8 cellular contexts compared by ENCODE assay signal in genomic region chr15:28136203-28136895, GRCh38. TPM values are rescaled to one million over a fixed set of nuclear protein-coding genes. Genes with fewer than 3 reads are reported as not detected.
DNase-seq lines count a peak whose midpoint lies in the region; ATAC-seq and TF ChIP-seq lines count a peak whose summit lies in the region.
"Not testable (repeated sequence)": the region's sequence is repeated elsewhere in the genome, so short reads cannot be mapped to it uniquely, and the experiment has no call there.

No MANE protein-coding gene starts in this region.

- not testable (repeated sequence) for H3K27me3 Mint-ChIP-seq in CD8-positive, alpha-beta T cell (ENCODE audit: low read depth); glutamatergic neuron (ENCODE audit: unreplicated experiment)

- H3K9me3 Mint-ChIP-seq in CD8-positive, alpha-beta T cell; glutamatergic neuron (ENCODE audit: unreplicated experiment): not testable (repeated sequence)

- intact Hi-C loops in CD8-positive, alpha-beta T cell (cut with DNase I, micrococcal nuclease) = not testable (repeated sequence)

- H3K27me3 ChIP-seq in CD8-positive, alpha-beta T cell (ENCODE audit: insufficient read depth, low read length) = not testable (repeated sequence)

- H3K4me1 Mint-ChIP-seq in CD8-positive, alpha-beta T cell (ENCODE audit: low read depth) = peaks cover 24% of the 10 kb centered on the region
- not testable (repeated sequence) for H3K4me1 Mint-ChIP-seq in glutamatergic neuron (ENCODE audit: low read depth, unreplicated experiment)

- CTCF ChIA-PET in CD8-positive, alpha-beta T cell (lab: Charles Lee) = interaction anchor here (2.3 kb wide), 1 partner anchor 10 kb away, joined by 8 read pairs; no protein-coding TSS in a partner anchor

- H3K4me3 Mint-ChIP-seq in CD8-positive, alpha-beta T cell; glutamatergic neuron (ENCODE audit: unreplicated experiment): not testable (repeated sequence)

- H3K4me1 ChIP-seq in CD8-positive, alpha-beta T cell (ENCODE audit: insufficient read depth, low read length) = not testable (repeated sequence)

- POLR2A ChIA-PET in CD8-positive, alpha-beta T cell (lab: Charles Lee) = not testable (repeated sequence)

- DNase-seq in CD8-positive, alpha-beta T cell = peak in 4 of 7 experiments; percentile 13 to 71 (median 30)
- peak; percentile 14 for DNase-seq in NCI-H748 (lab: John Stamatoyannopoulos, UW; ENCODE audit: unreplicated experiment)
- DNase-seq in activated CD8-positive, alpha-beta memory T cell treated with anti-CD3 and anti-CD28 coated beads for 24 hours = peak; percentile 59
- DNase-seq in glutamatergic neuron = not testable (repeated sequence)

- not testable (repeated sequence) for H3K4me3 ChIP-seq in CD8-positive, alpha-beta T cell (ENCODE audit: low read depth, low read length)

- H3K36me3 Mint-ChIP-seq in CD8-positive, alpha-beta T cell = peaks cover 63% of the 10 kb centered on the region
- peaks cover 11% of the 10 kb centered on the region for H3K36me3 Mint-ChIP-seq in glutamatergic neuron (ENCODE audit: unreplicated experiment)

- H3K27ac Mint-ChIP-seq in CD8-positive, alpha-beta T cell = peak overlapping the region; percentile 11
- H3K27ac Mint-ChIP-seq in glutamatergic neuron (ENCODE audit: unreplicated experiment) = peak overlapping the region; percentile 10

- TF ChIP-seq CTCF in CD8-positive, alpha-beta T cell (IDR thresholded peaks at IDR 0.05); glutamatergic neuron (IDR thresholded peaks at IDR 0.05; ENCODE audit: partially characterized antibody, unreplicated experiment): not testable (repeated sequence)

- peak; percentile 67 for ATAC-seq in CD8-positive, alpha-beta T cell
- ATAC-seq in GM19023 (IDR thresholded peaks at IDR 0.05; ENCODE audit: unreplicated experiment) = peak; percentile 99
- ATAC-seq in GM21515 (IDR thresholded peaks at IDR 0.05; ENCODE audit: unreplicated experiment) = peak; percentile 99
- ATAC-seq in HG02885 (IDR thresholded peaks at IDR 0.05; ENCODE audit: poor library complexity, unreplicated experiment) = peak; percentile 100
- ATAC-seq in HG03432 (IDR thresholded peaks at IDR 0.05; ENCODE audit: unreplicated experiment) = peak; percentile 99

- H3K9me3 ChIP-seq in CD8-positive, alpha-beta T cell (ENCODE audit: low read length) = not testable (repeated sequence)

- H3K27ac ChIP-seq in CD8-positive, alpha-beta T cell (ENCODE audit: low read depth, low read length) = not testable (repeated sequence)

- not testable (repeated sequence) for H3K36me3 ChIP-seq in CD8-positive, alpha-beta T cell (ENCODE audit: insufficient read depth, low read length)

RNA-seq across cellular contexts. Expression of gene OCA2, which starts 37.2 kb away (rescaled TPM):
- total RNA-seq in CD8-positive, alpha-beta T cell = not detected
- 1.7 TPM for total RNA-seq in glutamatergic neuron (ENCODE audit: unreplicated experiment)
